16 cellular contexts compared by ENCODE assay signal in the genomic region with DNA sequence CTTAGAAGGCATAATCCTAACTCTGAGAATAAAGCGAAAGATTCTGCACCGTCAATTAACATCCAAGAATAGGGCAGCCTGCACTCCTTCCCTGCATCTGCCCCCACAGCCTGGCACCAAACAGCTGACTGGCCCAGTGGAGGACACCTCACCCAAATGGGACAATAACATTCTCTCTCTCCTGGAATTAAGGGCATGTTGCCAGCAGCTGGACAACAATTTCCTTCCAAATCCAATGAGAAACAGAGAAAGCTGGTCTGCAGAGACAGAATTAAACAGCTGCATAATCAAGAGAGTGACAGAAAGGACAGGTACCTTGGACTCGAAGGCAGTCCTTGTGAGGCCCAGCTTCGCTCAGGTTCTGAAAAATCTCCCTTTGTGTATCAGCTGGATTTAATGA.
"Had no signal": no experiment of that assay in that cellular context is flagged by ENCODE, and none has a peak within 500 bp of the region (broad histone marks: within the 10 kb centered on the region; RNA-seq: fewer than 3 reads in every experiment).

No MANE protein-coding gene starts in this region.

- H3K9me3 ChIP-seq: ascending aorta, breast epithelium, psoas muscle, testis had no signal

- H3K4me3 ChIP-seq: ascending aorta, breast epithelium, psoas muscle, testis had no signal

- H3K36me3 ChIP-seq: breast epithelium had no signal

- H3K27me3 ChIP-seq: ascending aorta, breast epithelium, testis had no signal

- H3K27ac ChIP-seq: ascending aorta, breast epithelium, epithelial cell of prostate, psoas muscle, testis had no signal

- DNase-seq: activated CD4-positive, alpha-beta T cell treated with anti-CD3 and anti-CD28 coated beads, Interleukin-2, amount 50 U/mL, for 1 hour; activated CD8-positive, alpha-beta memory T cell treated with anti-CD3 and anti-CD28 coated beads, Interleukin-2, amount 50 U/mL, for 4 hours; activated naive CD4-positive, alpha-beta T cell treated with anti-CD3 and anti-CD28 coated beads, Interleukin-2, amount 50 U/mL, for 16 hours; activated T-cell treated with anti-CD3 and anti-CD28 coated beads, Interleukin-2, amount 50 U/mL, for 4 hours; cerebellar nuclear complex; effector memory CD8-positive, alpha-beta T cell; foreskin melanocyte; islet precursor cell; midbrain; psoas muscle; right cardiac atrium; stimulated activated CD4-positive, alpha-beta T cell treated with anti-CD3 and anti-CD28 coated beads, Interleukin-4, amount 100 ng/mL, for 24 hours; testis had no signal
